22 cellular contexts compared by ENCODE assay signal in the genomic region with DNA sequence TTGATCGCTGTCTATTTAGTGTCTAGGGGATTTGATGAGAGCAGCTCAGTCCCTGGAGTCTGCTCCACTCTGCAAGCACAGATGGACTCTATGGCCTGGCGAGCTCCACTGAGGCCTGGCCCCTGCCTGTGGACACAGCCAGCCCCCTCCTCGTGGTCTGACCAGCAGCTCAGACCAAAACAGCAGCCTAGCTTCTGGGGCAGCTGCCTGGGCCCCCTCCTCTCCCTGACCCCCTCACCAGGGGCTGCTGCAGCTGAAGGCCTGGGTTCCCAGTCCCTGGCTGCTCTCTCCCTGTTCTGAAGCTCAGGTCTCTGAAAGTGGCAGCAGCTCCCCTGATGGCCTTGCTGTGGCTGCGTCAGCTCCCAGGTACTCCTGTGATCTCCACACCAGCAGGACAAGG. TPM values are rescaled to one million over a fixed set of nuclear protein-coding genes. Genes with fewer than 3 reads are reported as not detected.
"Had no signal": no experiment of that assay in that cellular context is flagged by ENCODE, and none has a peak within 500 bp of the region (broad histone marks: within the 10 kb centered on the region; RNA-seq: fewer than 3 reads in every experiment).

No MANE protein-coding gene starts in this region.

RNA-seq across cellular contexts. Expression of a gene that starts 3.6 kb away (rescaled TPM):
- total RNA-seq: activated B cell treated with CpG ODN at 0.5 μM for 24 hours; activated CD4-positive, alpha-beta memory T cell treated with anti-CD3 and anti-CD28 coated beads for 36 hours; activated CD4-positive, alpha-beta T cell treated with anti-CD3 and anti-CD28 coated beads, Interleukin-2, amount 10 ng/mL, durations not matched to agents 24 days and 14 days; activated CD8-positive, alpha-beta memory T cell treated with anti-CD3 and anti-CD28 coated beads for 36 hours; activated CD8-positive, alpha-beta T cell treated with anti-CD3 and anti-CD28 coated beads for 36 hours; activated naive CD4-positive, alpha-beta T cell treated with anti-CD3 and anti-CD28 coated beads for 36 hours; activated naive CD4-positive, alpha-beta T cell treated with anti-CD3 and anti-CD28 coated beads, Interleukin-2, amount 50 U/mL, for 72 hours; activated naive CD8-positive, alpha-beta T cell treated with anti-CD3 and anti-CD28 coated beads for 36 hours; activated T-cell treated with anti-CD3 and anti-CD28 coated beads, Interleukin-2, amount 50 U/mL, for 4 hours; activated T-cell treated with anti-CD3 and anti-CD28 coated beads, Interleukin-2, amount 50 U/mL, for 72 hours; activated T-helper 1 cell treated with anti-CD3 and anti-CD28 coated beads, Interleukin-12 subunit alpha, Interleukin-12 subunit beta, Interleukin-2, Interleukin-4 antibody, amounts not matched to agents 30 ng/mL and 10 ng/mL and 1 ng/mL, durations not matched to agents 14 hours and 24 hours and 36 hours; activated T-helper 17 cell treated with anti-CD3 and anti-CD28 coated beads, Interleukin-2, amount 50 U/mL, for 72 hours; astrocyte; body of pancreas; breast epithelium; cardiac septum; T-cell; T-helper 1 cell treated with Interleukin-12 subunit alpha and Interleukin-12 subunit beta and Interleukin-4 antibody, amounts not matched to agents 30 ng/mL and 1 ng/mL, for 36 hours; T-helper 17 cell; T-helper 2 cell treated with Interferon-gamma antibody and Interleukin-4, amounts not matched to agents 100 ng/mL and 5 ng/mL, for 36 hours had no signal
- polyA plus RNA-seq: aorta had no signal

RNA-seq across cellular contexts. Expression of a gene that starts 58.3 kb away (rescaled TPM):
- total RNA-seq: activated B cell treated with CpG ODN at 0.5 μM for 24 hours; activated CD4-positive, alpha-beta memory T cell treated with anti-CD3 and anti-CD28 coated beads for 36 hours; activated CD4-positive, alpha-beta T cell treated with anti-CD3 and anti-CD28 coated beads, Interleukin-2, amount 10 ng/mL, durations not matched to agents 24 days and 14 days; activated CD8-positive, alpha-beta memory T cell treated with anti-CD3 and anti-CD28 coated beads for 36 hours; activated CD8-positive, alpha-beta T cell treated with anti-CD3 and anti-CD28 coated beads for 36 hours; activated naive CD4-positive, alpha-beta T cell treated with anti-CD3 and anti-CD28 coated beads for 36 hours; activated naive CD4-positive, alpha-beta T cell treated with anti-CD3 and anti-CD28 coated beads, Interleukin-2, amount 50 U/mL, for 72 hours; activated naive CD8-positive, alpha-beta T cell treated with anti-CD3 and anti-CD28 coated beads for 36 hours; activated T-cell treated with anti-CD3 and anti-CD28 coated beads, Interleukin-2, amount 50 U/mL, for 4 hours; activated T-cell treated with anti-CD3 and anti-CD28 coated beads, Interleukin-2, amount 50 U/mL, for 72 hours; activated T-helper 1 cell treated with anti-CD3 and anti-CD28 coated beads, Interleukin-12 subunit alpha, Interleukin-12 subunit beta, Interleukin-2, Interleukin-4 antibody, amounts not matched to agents 30 ng/mL and 10 ng/mL and 1 ng/mL, durations not matched to agents 14 hours and 24 hours and 36 hours; activated T-helper 17 cell treated with anti-CD3 and anti-CD28 coated beads, Interleukin-2, amount 50 U/mL, for 72 hours; adrenal gland; aorta; astrocyte; body of pancreas; breast epithelium; cardiac septum; T-cell; T-helper 1 cell treated with Interleukin-12 subunit alpha and Interleukin-12 subunit beta and Interleukin-4 antibody, amounts not matched to agents 30 ng/mL and 1 ng/mL, for 36 hours; T-helper 17 cell; T-helper 2 cell treated with Interferon-gamma antibody and Interleukin-4, amounts not matched to agents 100 ng/mL and 5 ng/mL, for 36 hours had no signal
- polyA plus RNA-seq: adrenal gland, aorta had no signal
